Comparison of ENCODE assay signal across 18 cellular contexts in genomic region chr17:29698019-29698777, GRCh38.
DNase-seq lines count a peak whose midpoint lies in the region; ATAC-seq, FAIRE-seq and TF ChIP-seq lines count a peak whose summit lies in the region.
"Had no signal": no experiment of that assay in that cellular context is flagged by ENCODE, and none has a peak within 500 bp of the region (broad histone marks: within the 10 kb centered on the region; RNA-seq: fewer than 3 reads in every experiment).

No MANE protein-coding gene starts in this region.

- H3K9me1 ChIP-seq in K562 (ENCODE audit: control insufficient read depth, insufficient read depth, low read length) = no peaks in the 10 kb centered on the region

- intact Hi-C loops in K562 (cut with micrococcal nuclease) = no loop called here

- CTCF ChIA-PET in K562 (lab: Yijun Ruan, JAX; ENCODE audit: low intra/inter-chr PET ratio) = no interaction called here

- H3K27me3 Mint-ChIP-seq in activated T-cell treated with anti-CD3 and anti-CD28 coated beads, Interleukin-2, amount 50 U/mL, for 72 hours (ENCODE audit: low read depth) = no peaks in the 10 kb centered on the region
- H3K27me3 Mint-ChIP-seq in memory B cell = no peaks in the 10 kb centered on the region

- H3K9me3 ChIP-seq in K562 (replicated peaks; ENCODE audit: control insufficient read depth, insufficient read depth, low read depth, low read length) = no peaks in the 10 kb centered on the region
- H3K9me3 ChIP-seq in gastroesophageal sphincter = no peaks in the 10 kb centered on the region

- H3K4me1 ChIP-seq in K562 (replicated peaks in 1 of 2; ENCODE audit: control insufficient read depth in 2 of 2, insufficient read depth in 2 of 2, low read length in 2 of 2) = peaks cover 5 to 27% of the 10 kb centered on the region in 2 experiments
- peaks cover 0 to 30% (median 15%) of the 10 kb centered on the region in 3 donors for H3K4me1 ChIP-seq in gastroesophageal sphincter

- 75% methylated on average over 6 of the region's 6 CpGs for WGBS in K562 (ENCODE audit: insufficient coverage, low coverage, missing lambda C conversion rate)
- 73 to 78% methylated on average over 5 to 6 of the region's 6 CpGs for WGBS in gastroesophageal sphincter (ENCODE audit: low coverage in 1 of 2), 2 donors

- H3K4me3 ChIP-seq in K562 = no peak overlapping the region
- H3K4me3 ChIP-seq in H7 (ENCODE audit: insufficient read depth, low read depth, low read length) = no peak overlapping the region
- no peak overlapping the region for H3K4me3 ChIP-seq in gastroesophageal sphincter
- H3K4me3 ChIP-seq: lung had no signal

- no peaks in the 10 kb centered on the region for H3K27me3 ChIP-seq in K562 (ENCODE audit: control insufficient read depth in 2 of 2, insufficient read depth in 2 of 2, low read length in 2 of 2)
- H3K27me3 ChIP-seq in H7 (ENCODE audit: control insufficient read depth, insufficient read depth, low read length) = no peaks in the 10 kb centered on the region
- no peaks in the 10 kb centered on the region for H3K27me3 ChIP-seq in gastroesophageal sphincter

- no peaks in the 10 kb centered on the region for H3K9me3 Mint-ChIP-seq in activated T-cell treated with anti-CD3 and anti-CD28 coated beads, Interleukin-2, amount 50 U/mL, for 72 hours
- no peaks in the 10 kb centered on the region for H3K9me3 Mint-ChIP-seq in memory B cell
- H3K9me3 Mint-ChIP-seq: neural crest cell had no signal

- TF ChIP-seq RAD21 in K562 (CRISPR knock-in tag; conservative IDR thresholded peaks at IDR 0.05 in 1 of 2, IDR thresholded peaks at IDR 0.05 in 1 of 2) = no peak

- no peaks in the 10 kb centered on the region for H3K79me2 ChIP-seq in K562 (ENCODE audit: control insufficient read depth, insufficient read depth, low read length)

- DNase-seq in activated T-cell treated with anti-CD3 and anti-CD28 coated beads, Interleukin-2, amount 50 U/mL, for 72 hours = no peak
- no peak for DNase-seq in activated T-cell treated with anti-CD3 and anti-CD28 coated beads for 4 hours
- DNase-seq in K562 (ENCODE audit: extremely low read depth in 1 of 4, low spot score in 3 of 4) = no peak
- DNase-seq in memory B cell (ENCODE audit: low spot score in 2 of 2) = no peak
- DNase-seq in substantia nigra (lab: John Stamatoyannopoulos, UW) = no peak
- DNase-seq in NCI-H1048 (lab: John Stamatoyannopoulos, UW) = no peak
- DNase-seq in H7 = no peak
- DNase-seq: ACHN; activated naive CD4-positive, alpha-beta T cell; dermis blood vessel endothelial cell; NCI-H1436; NCI-H82; stimulated activated naive CD8-positive, alpha-beta T cell treated with anti-CD3 and anti-CD28 coated beads, Interleukin-15, Interleukin-2, amounts not matched to agents 100 U/mL and 50 U/mL, for 24 hours; T-helper 1 cell had no signal

- H2AFZ ChIP-seq in K562 (ENCODE audit: low read depth, low read length) = no peak overlapping the region

- no peak overlapping the region; the same call in 2 of the 3 replicates for H3K27ac ChIP-seq in K562 (ENCODE audit: extremely low read depth, low read depth, low read length)
- H3K27ac ChIP-seq in substantia nigra (ENCODE audit: low read depth, low read length, poor library complexity, severe bottlenecking) = peak overlapping the region; percentile 21
- H3K27ac ChIP-seq in gastroesophageal sphincter = peak overlapping the region in 2 of 4 donors; percentile 44 to 67

- in situ Hi-C loops in K562 (cut with MboI) = no loop called here

- H3K36me3 ChIP-seq in K562 (ENCODE audit: control insufficient read depth, insufficient read depth, low read length) (no peaks in the 10 kb centered on the region; the same call in 2 of the 3 replicates), H7 (replicated peaks; ENCODE audit: control insufficient read depth, insufficient read depth, low read length) (no peaks in the 10 kb centered on the region), gastroesophageal sphincter (peaks cover 0 to 27% of the 10 kb centered on the region in 2 donors)

- H3K36me3 Mint-ChIP-seq in activated T-cell treated with anti-CD3 and anti-CD28 coated beads, Interleukin-2, amount 50 U/mL, for 72 hours (ENCODE audit: insufficient read depth in 2 of 2) = peaks cover 3 to 20% of the 10 kb centered on the region in 2 donors
- peaks cover 34% of the 10 kb centered on the region for H3K36me3 Mint-ChIP-seq in memory B cell

- H3K4me3 Mint-ChIP-seq in activated T-cell treated with anti-CD3 and anti-CD28 coated beads, Interleukin-2, amount 50 U/mL, for 72 hours = no peak overlapping the region
- H3K4me3 Mint-ChIP-seq in memory B cell = no peak overlapping the region
- H3K4me3 Mint-ChIP-seq: neural crest cell had no signal

- no peak overlapping the region for H3K9ac ChIP-seq in K562 (ENCODE audit: insufficient read depth in 1 of 2, low read depth in 2 of 2, low read length in 2 of 2)

- no peak for TF ChIP-seq CTCF in K562 (IDR thresholded peaks at IDR 0.05 in 2 of 3, conservative IDR thresholded peaks at IDR 0.05 in 1 of 3; ENCODE audit: insufficient read depth in 2 of 3, low read depth in 1 of 3, low read length in 3 of 3)
- TF ChIP-seq CTCF in gastroesophageal sphincter (IDR thresholded peaks at IDR 0.05) = no peak

- no peak for TF ChIP-seq POLR2A in K562 (conservative IDR thresholded peaks at IDR 0.05)
- TF ChIP-seq POLR2A in gastroesophageal sphincter (IDR thresholded peaks at IDR 0.05) = no peak

- peak overlapping the region; percentile 76 for H3K27ac Mint-ChIP-seq in activated T-cell treated with anti-CD3 and anti-CD28 coated beads, Interleukin-2, amount 50 U/mL, for 72 hours
- H3K27ac Mint-ChIP-seq in memory B cell = peak overlapping the region; percentile 58

- no peak overlapping the region for H3K4me2 ChIP-seq in K562 (ENCODE audit: insufficient read depth, low read length)

- FAIRE-seq in K562 (lab: Jason Lieb, UNC) = no peak
- FAIRE-seq: urothelium cell line had no signal

- POLR2A ChIA-PET in K562 (lab: Yijun Ruan, JAX) = interaction anchor here (0.6 to 2.1 kb wide), 7 partner anchors 10 to 44 kb away, joined by 3 to 10 read pairs (median 4); no protein-coding TSS in a partner anchor

- H3K4me1 Mint-ChIP-seq in activated T-cell treated with anti-CD3 and anti-CD28 coated beads, Interleukin-2, amount 50 U/mL, for 72 hours (ENCODE audit: low read depth) = peaks cover 18% of the 10 kb centered on the region
- H3K4me1 Mint-ChIP-seq in memory B cell = peaks cover 19% of the 10 kb centered on the region
- H3K4me1 Mint-ChIP-seq: neural crest cell had no signal

- TF ChIP-seq EP300 in K562 (IDR thresholded peaks at IDR 0.05; ENCODE audit: low read length) (no peak), gastroesophageal sphincter (IDR thresholded peaks at IDR 0.05) (no peak)

- no peak for ATAC-seq in activated T-cell treated with anti-CD3 and anti-CD28 coated beads, Interleukin-2, amount 50 U/mL, for 72 hours (replicated peaks in 1 of 2)
- ATAC-seq in K562 (peak; percentile 54; the same call in 2 of the 3 replicates), memory B cell (ENCODE audit: low read depth) (no peak), gastroesophageal sphincter (no peak)
- ATAC-seq: stimulated activated naive CD8-positive, alpha-beta T cell treated with anti-CD3 and anti-CD28 coated beads, Interleukin-15, Interleukin-2, amounts not matched to agents 100 U/mL and 50 U/mL, for 24 hours had no signal

- H4K20me1 ChIP-seq in K562 (replicated peaks; ENCODE audit: control insufficient read depth, insufficient read depth, low read length) = no peaks in the 10 kb centered on the region

- no TSS peak for BruUV-seq in K562 (replicated peaks; lab: Mats Ljungman, UMichigan)

TF ChIP-seq in K562, 482 proteins besides CTCF, POLR2A, EP300 and RAD21 (continues in another document):
- TF ChIP-seq ESRRB (CRISPR knock-in tag; IDR thresholded peaks at IDR 0.05; ENCODE audit: borderline replicate concordance) = no peak
- no peak for TF ChIP-seq KLF13 (tag; IDR thresholded peaks at IDR 0.05; ENCODE audit: borderline replicate concordance, low read depth)
- no peak for TF ChIP-seq SAFB2 (IDR thresholded peaks at IDR 0.05; ENCODE audit: borderline replicate concordance, low read depth, low read length, severe bottlenecking)
- TF ChIP-seq STAT5A (IDR thresholded peaks at IDR 0.05; ENCODE audit: borderline replicate concordance, low read length) = no peak
- no peak for TF ChIP-seq SP1 (CRISPR knock-in tag; IDR thresholded peaks at IDR 0.05)
- no peak for TF ChIP-seq PREB (CRISPR knock-in tag; IDR thresholded peaks at IDR 0.05)
- TF ChIP-seq ZNF668 (CRISPR knock-in tag; IDR thresholded peaks at IDR 0.05) = no peak
- no peak for TF ChIP-seq FOXJ2 (tag; IDR thresholded peaks at IDR 0.05)
- TF ChIP-seq ZBTB2 (IDR thresholded peaks at IDR 0.05) = no peak
- TF ChIP-seq ZBTB12 (CRISPR knock-in tag; IDR thresholded peaks at IDR 0.05) = no peak
- TF ChIP-seq PHB (CRISPR knock-in tag; IDR thresholded peaks at IDR 0.05) = no peak
